31 cellular contexts compared by ENCODE assay signal in genomic region chr7:121195010-121195409, GRCh38.
"Had no signal": no experiment of that assay in that cellular context is flagged by ENCODE, and none has a peak within 500 bp of the region (broad histone marks: within the 10 kb centered on the region; RNA-seq: fewer than 3 reads in every experiment).

No MANE protein-coding gene starts in this region.

- DNase-seq: activated CD4-positive, alpha-beta memory T cell treated with anti-CD3 and anti-CD28 coated beads for 36 hours; activated CD4-positive, alpha-beta T cell treated with anti-CD3 and anti-CD28 coated beads for 36 hours; activated CD4-positive, alpha-beta T cell treated with anti-CD3 and anti-CD28 coated beads, Interleukin-2, amount 10 ng/mL, durations not matched to agents 24 days and 14 days; activated CD4-positive, CD25-positive, alpha-beta regulatory T cell; activated CD4-positive, CD25-positive, alpha-beta regulatory T cell treated with anti-CD3 and anti-CD28 coated beads, Interleukin-2, amount 50 U/mL, for 72 hours; activated CD8-positive, alpha-beta memory T cell treated with anti-CD3 and anti-CD28 coated beads, Interleukin-2, amount 10 ng/mL, durations not matched to agents 7 days and 5 days; activated CD8-positive, alpha-beta memory T cell treated with anti-CD3 and anti-CD28 coated beads, Interleukin-2, amount 50 U/mL, for 4 hours; activated CD8-positive, alpha-beta T cell treated with anti-CD3 and anti-CD28 coated beads, Interleukin-2, amount 10 ng/mL, durations not matched to agents 7 days and 5 days; activated effector memory CD4-positive, alpha-beta T cell treated with anti-CD3 and anti-CD28 coated beads, Interleukin-2, amount 50 U/mL, for 16 hours; activated naive CD4-positive, alpha-beta T cell treated with anti-CD3 and anti-CD28 coated beads for 36 hours; activated naive CD8-positive, alpha-beta T cell treated with anti-CD3 and anti-CD28 coated beads for 36 hours; activated naive CD8-positive, alpha-beta T cell treated with anti-CD3 and anti-CD28 coated beads, Interleukin-2, amount 50 U/mL, for 24 hours; activated T-cell treated with anti-CD3 and anti-CD28 coated beads, Interleukin-2, amount 50 U/mL, for 1 hour; activated T-cell treated with anti-CD3 and anti-CD28 coated beads, Interleukin-2, amount 50 U/mL, for 48 hours; adrenal gland; amygdala; aorta; body of pancreas; central memory CD4-positive, alpha-beta T cell; cerebellar nuclear complex; dorsolateral prefrontal cortex; effector memory CD4-positive, alpha-beta T cell; endodermal cell; foreskin fibroblast; glutamatergic neuron; heart left ventricle; T-helper 2 cell had no signal

- H3K27me3 ChIP-seq: adrenal gland, body of pancreas, cardiac muscle cell, heart left ventricle had no signal

- H3K9me3 ChIP-seq: adrenal gland, body of pancreas, heart left ventricle had no signal

- H3K4me1 ChIP-seq: adrenal gland, body of pancreas had no signal

- FAIRE-seq: frontal cortex had no signal

- H3K36me3 ChIP-seq: adrenal gland, cardiac muscle cell, heart left ventricle had no signal

- H3K27ac ChIP-seq: adrenal gland, body of pancreas, cardiac muscle cell, dorsolateral prefrontal cortex, heart left ventricle had no signal

- H3K4me3 ChIP-seq: adrenal gland, body of pancreas, cardiac muscle cell, coronary artery, dorsolateral prefrontal cortex, heart left ventricle had no signal

- ATAC-seq: activated CD4-positive, alpha-beta T cell treated with anti-CD3 and anti-CD28 coated beads for 36 hours; activated CD8-positive, alpha-beta memory T cell treated with anti-CD3 and anti-CD28 coated beads, Interleukin-2, amount 10 ng/mL, durations not matched to agents 7 days and 5 days; activated CD8-positive, alpha-beta T cell treated with anti-CD3 and anti-CD28 coated beads, Interleukin-2, amount 10 ng/mL, durations not matched to agents 7 days and 5 days; activated naive CD8-positive, alpha-beta T cell treated with anti-CD3 and anti-CD28 coated beads, Interleukin-2, amount 50 U/mL, for 24 hours; body of pancreas; esophagus mucosa; heart left ventricle had no signal
